8 cellular contexts compared by ENCODE assay signal in the genomic region with DNA sequence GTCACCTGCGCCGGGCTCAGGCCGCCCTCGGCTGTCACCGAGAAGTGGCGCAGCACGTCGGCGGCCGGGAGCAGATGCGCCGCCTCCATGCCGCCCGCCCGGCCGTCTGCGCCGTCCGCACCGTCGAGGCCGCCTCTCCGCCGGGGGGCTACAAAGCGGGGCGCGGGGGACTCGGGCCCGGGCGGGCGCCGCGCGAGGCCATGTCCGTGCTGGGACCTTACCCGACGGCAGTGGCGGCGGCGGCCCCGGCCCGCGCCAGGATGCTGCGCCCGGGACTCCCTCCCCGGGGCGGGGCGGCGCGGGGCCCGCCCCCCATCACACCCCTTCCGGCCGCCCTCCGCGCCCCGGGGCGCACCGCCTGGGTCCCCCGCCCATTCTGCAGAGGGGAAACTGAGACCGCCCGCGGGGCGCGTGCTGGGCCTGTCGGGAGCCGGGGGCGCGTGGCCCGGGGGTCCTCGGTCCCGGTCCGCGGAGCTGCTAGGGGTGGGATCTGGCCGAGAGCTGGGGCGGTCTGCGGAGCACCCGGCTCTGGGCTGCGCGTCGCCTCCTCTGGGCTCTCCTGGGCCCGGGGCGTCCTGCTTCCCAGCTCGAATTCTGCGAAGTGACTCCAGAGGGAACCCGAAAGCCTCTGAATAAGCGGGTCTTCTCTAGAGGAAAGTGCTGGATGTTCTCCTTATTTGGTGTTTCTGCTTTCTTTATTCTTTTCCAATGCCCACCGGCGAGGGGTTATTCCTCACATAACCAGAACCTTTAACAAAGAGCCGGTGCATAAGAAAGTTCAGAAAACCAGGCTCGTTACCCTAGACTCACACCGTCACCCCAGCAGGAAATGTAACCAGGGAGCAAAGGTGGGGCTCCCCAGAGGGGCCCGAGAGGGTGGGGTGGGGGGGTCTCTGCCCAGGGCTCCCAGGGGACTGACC. TPM values are rescaled to one million over a fixed set of nuclear protein-coding genes. Genes with fewer than 3 reads are reported as not detected.
DNase-seq lines count a peak whose midpoint lies in the region; ATAC-seq and TF ChIP-seq lines count a peak whose summit lies in the region.

A gene (minus strand): TSS at position 235 of the 920 bp plus-strand sequence. CDS start 146 bp downstream, at position 89.

- peak; percentile 34 for ATAC-seq in DND-41 (ENCODE audit: insufficient read depth, low read depth)
- peak; percentile 4 for ATAC-seq in GM21576 (IDR thresholded peaks at IDR 0.05; ENCODE audit: unreplicated experiment)
- peak in 1 of 4 donors; percentile 16 for ATAC-seq in psoas muscle

- DNase-seq in DND-41 (peak; percentile 85), NCI-H345 (lab: John Stamatoyannopoulos, UW) (peak; percentile 68), fibroblast of villous mesenchyme (ENCODE audit: low read depth) (peak; percentile 27), psoas muscle (no peak), HPDE6-E6E7 (ENCODE audit: extremely low spot score) (no peak), NCI-H1930 (lab: John Stamatoyannopoulos, UW) (no peak)
- DNase-seq in activated T-cell treated with anti-CD3 and anti-CD28 coated beads, Interleukin-2, amount 50 U/mL, for 1 hour = peak; percentile 81

- peak within 1 kb of the TSS; percentile 66 to 90 for H3K4me3 ChIP-seq in DND-41 (ENCODE audit: low read depth in 1 of 2, low read length in 2 of 2)
- H3K4me3 ChIP-seq in fibroblast of villous mesenchyme (ENCODE audit: low read depth, low read length) = peak within 1 kb of the TSS; percentile 56
- H3K4me3 ChIP-seq in psoas muscle = peak within 1 kb of the TSS; percentile 45

- H3K9me3 ChIP-seq in DND-41 (ENCODE audit: insufficient read depth, low read length, severe bottlenecking) (no peaks in the 10 kb centered on the region), psoas muscle (no peaks in the 10 kb centered on the region)

- peaks cover 46% of the 10 kb centered on the region for H3K79me2 ChIP-seq in DND-41 (ENCODE audit: insufficient read depth, low read length)

- TF ChIP-seq CTCF in DND-41 (IDR thresholded peaks at IDR 0.05; ENCODE audit: borderline replicate concordance, extremely low read depth, low read length, poor library complexity, severe bottlenecking) (no peak), fibroblast of villous mesenchyme (IDR thresholded peaks at IDR 0.05; ENCODE audit: insufficient read depth, low read depth, low read length) (no peak), psoas muscle (IDR thresholded peaks at IDR 0.05) (no peak)

- WGBS in psoas muscle, 3 donors = 2 to 3% (median 3%) methylated on average over 46 to 92 of the region's 92 CpGs

- H3K27me3 ChIP-seq in DND-41 (ENCODE audit: insufficient read depth, low read length, poor library complexity) = no peaks in the 10 kb centered on the region
- peaks cover 0 to 47% (median 16%) of the 10 kb centered on the region in 3 donors for H3K27me3 ChIP-seq in psoas muscle (ENCODE audit: insufficient read depth in 3 of 3, low read length in 2 of 3)

- intact Hi-C loops in psoas muscle (cut with DNase I) = loop anchor here in 1 of 2 donors (10.0 kb wide), 1 partner anchor 690 kb away; no protein-coding TSS in a partner anchor

- H3K36me3 ChIP-seq in DND-41 (ENCODE audit: insufficient read depth, low read length) (peaks cover 23% of the 10 kb centered on the region), psoas muscle (ENCODE audit: insufficient read depth in 1 of 2, low read depth in 1 of 2) (no peaks in the 10 kb centered on the region)

- H2AFZ ChIP-seq in DND-41 (ENCODE audit: low read depth, low read length) = peak within 1 kb of the TSS; percentile 69

- peak within 1 kb of the TSS; percentile 99 for H3K27ac ChIP-seq in DND-41 (ENCODE audit: low read length)
- H3K27ac ChIP-seq in psoas muscle = no peak within 1 kb of the TSS

- H4K20me1 ChIP-seq in DND-41 (ENCODE audit: insufficient read depth, low read length) = peaks cover 30% of the 10 kb centered on the region

- peak within 1 kb of the TSS; percentile 91 for H3K4me2 ChIP-seq in DND-41 (ENCODE audit: insufficient read depth, low read length)

- peak within 1 kb of the TSS; percentile 83 for H3K9ac ChIP-seq in DND-41 (ENCODE audit: low read depth, low read length)

- H3K4me1 ChIP-seq in DND-41 (ENCODE audit: insufficient read depth, low read length) = peaks cover 51% of the 10 kb centered on the region
- no peaks in the 10 kb centered on the region for H3K4me1 ChIP-seq in psoas muscle

RNA-seq across cellular contexts. Expression of the gene that starts here (rescaled TPM):
- 0.43 and 2.9 TPM in 2 replicates for total RNA-seq in fibroblast of villous mesenchyme
- 1 to 10 TPM; 2.9 to 3.4 (median 3.1) TPM for total RNA-seq in psoas muscle
- 1 to 10 TPM; 1.2 to 3.8 (median 1.7) TPM for polyA plus RNA-seq in psoas muscle

Comparison
In these comparisons a context has a peak if more than half of its experiments do, and no peak if none do; other contexts are left out.
1. DNase-seq: peak in DND-41 (single experiment), NCI-H345 (single experiment), activated T-cell treated with anti-CD3 and anti-CD28 coated beads, Interleukin-2, amount 50 U/mL, for 1 hour (single experiment) and fibroblast of villous mesenchyme (single experiment); none in psoas muscle (0 of 2), HPDE6-E6E7 (single experiment) and NCI-H1930 (0 of 2).
2. Peak in every context shown above with its lines, with median percentiles within 50 percentile points of each other: H3K4me3 ChIP-seq.